ENCODE assay signal across 32 cellular contexts in genomic region chr6:146587448-146587847, GRCh38. TPM values are rescaled to one million over a fixed set of nuclear protein-coding genes. Genes with fewer than 3 reads are reported as not detected.
"Had no signal": no experiment of that assay in that cellular context is flagged by ENCODE, and none has a peak within 500 bp of the region (broad histone marks: within the 10 kb centered on the region; RNA-seq: fewer than 3 reads in every experiment).

No MANE protein-coding gene starts in this region.

- H3K36me3 ChIP-seq: ascending aorta, gastrocnemius medialis, ovary, thoracic aorta, upper lobe of left lung had no signal

- H3K27ac ChIP-seq: ascending aorta, coronary artery, dorsolateral prefrontal cortex, gastrocnemius medialis, ovary, skin epidermis, thoracic aorta, upper lobe of left lung had no signal

- ATAC-seq: gastrocnemius medialis; left ventricle myocardium superior; sciatic nerve; stimulated activated effector memory CD8-positive, alpha-beta T cell treated with anti-CD3 and anti-CD28 coated beads, Interleukin-12 subunit alpha, Interleukin-12 subunit beta, amount 100 ng/mL, for 72 hours had no signal

- H3K4me1 ChIP-seq: ascending aorta, gastrocnemius medialis, upper lobe of left lung had no signal

- H3K27me3 ChIP-seq: ascending aorta, dorsolateral prefrontal cortex, gastrocnemius medialis, ovary, upper lobe of left lung had no signal

- DNase-seq: activated CD4-positive, alpha-beta memory T cell treated with anti-CD3 and anti-CD28 coated beads for 36 hours; activated CD4-positive, alpha-beta T cell treated with anti-CD3 and anti-CD28 coated beads, Interleukin-2, amount 10 ng/mL, durations not matched to agents 24 days and 14 days; activated CD4-positive, CD25-positive, alpha-beta regulatory T cell treated with anti-CD3 and anti-CD28 coated beads, Interleukin-2, amount 50 U/mL, for 72 hours; activated CD8-positive, alpha-beta memory T cell treated with anti-CD3 and anti-CD28 coated beads, Interleukin-2, amount 50 U/mL, for 4 hours; activated effector memory CD4-positive, alpha-beta T cell treated with anti-CD3 and anti-CD28 coated beads, Interleukin-2, amount 50 U/mL, for 16 hours; activated naive CD4-positive, alpha-beta T cell treated with anti-CD3 and anti-CD28 coated beads for 36 hours; activated naive CD8-positive, alpha-beta T cell treated with anti-CD3 and anti-CD28 coated beads, Interleukin-2, amount 10 ng/mL, durations not matched to agents 7 days and 5 days; activated T-cell treated with anti-CD3 and anti-CD28 coated beads, Interleukin-2, amount 50 U/mL, for 1 hour; dorsolateral prefrontal cortex; effector memory CD4-positive, alpha-beta T cell; erythroblast; gastrocnemius medialis; glutamatergic neuron; left ventricle myocardium superior; ovary; stimulated activated CD4-positive, alpha-beta T cell treated with anti-CD3 and anti-CD28 coated beads, Interleukin-12 subunit alpha, Interleukin-12 subunit beta, amount 100 ng/mL, for 4 hours; stimulated activated CD4-positive, alpha-beta T cell treated with anti-CD3 and anti-CD28 coated beads, Interleukin-4, amount 100 ng/mL, for 1 hour; T1000; upper lobe of left lung had no signal

- H3K4me3 ChIP-seq: ascending aorta, coronary artery, dorsolateral prefrontal cortex, gastrocnemius medialis, ovary, skin epidermis, thoracic aorta, upper lobe of left lung had no signal

- H3K9me3 ChIP-seq: ascending aorta, gastrocnemius medialis, ovary, thoracic aorta, upper lobe of left lung had no signal

RNA-seq across cellular contexts. Expression of gene ADGB, which starts 11.3 kb away (rescaled TPM):
- total RNA-seq: activated CD4-positive, alpha-beta T cell treated with anti-CD3 and anti-CD28 coated beads, Interleukin-2, amount 10 ng/mL, durations not matched to agents 24 days and 14 days; activated naive CD4-positive, alpha-beta T cell treated with anti-CD3 and anti-CD28 coated beads for 36 hours; activated naive CD8-positive, alpha-beta T cell treated with anti-CD3 and anti-CD28 coated beads, Interleukin-2, amount 10 ng/mL, durations not matched to agents 7 days and 5 days; activated T-helper 1 cell treated with anti-CD3 and anti-CD28 coated beads, Interleukin-12 subunit alpha, Interleukin-12 subunit beta, Interleukin-2, Interleukin-4 antibody, amounts not matched to agents 30 ng/mL and 10 ng/mL and 1 ng/mL, durations not matched to agents 14 hours and 24 hours and 36 hours; ascending aorta; cardiac septum; gastrocnemius medialis; left ventricle myocardium superior; lung microvascular endothelial cell; mucosa of gallbladder; progenitor cell of endocrine pancreas; renal cortical epithelial cell; subcutaneous adipose tissue; thoracic aorta had no signal
